In genomic region chr11:15073361-15074205, GRCh38 we compare ENCODE assay signal across 8 cellular contexts.
A peak's percentile ranks its signal among the peaks of the same experiment; 100 is the strongest.
DNase-seq lines count a peak whose midpoint lies in the region; ATAC-seq and TF ChIP-seq lines count a peak whose summit lies in the region.

A gene with protein sequence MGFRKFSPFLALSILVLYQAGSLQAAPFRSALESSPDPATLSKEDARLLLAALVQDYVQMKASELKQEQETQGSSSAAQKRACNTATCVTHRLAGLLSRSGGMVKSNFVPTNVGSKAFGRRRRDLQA (plus strand): TSS chr11:15073593. CDS start chr11:15074719, 1,126 bp downstream.

- peak within 1 kb of the TSS; percentile 88 for H3K4me3 Mint-ChIP-seq in activated naive CD8-positive, alpha-beta T cell

- peak within 1 kb of the TSS; percentile 67 for H3K4me3 ChIP-seq in iPS-11a (ENCODE audit: low read depth, low read length)

- ATAC-seq in GM19023 (IDR thresholded peaks at IDR 0.05; ENCODE audit: unreplicated experiment): no peak

- H3K9me3 Mint-ChIP-seq in activated naive CD8-positive, alpha-beta T cell (ENCODE audit: low read depth): peaks cover 3% of the 10 kb centered on the region

- H3K27me3 Mint-ChIP-seq in activated naive CD8-positive, alpha-beta T cell: peaks cover 9% of the 10 kb centered on the region

- H3K27ac Mint-ChIP-seq in activated naive CD8-positive, alpha-beta T cell: peak within 1 kb of the TSS; percentile 46

- peaks cover 19% of the 10 kb centered on the region for H3K4me1 Mint-ChIP-seq in activated naive CD8-positive, alpha-beta T cell (ENCODE audit: low read depth)

- no peaks in the 10 kb centered on the region for H3K36me3 Mint-ChIP-seq in activated naive CD8-positive, alpha-beta T cell

- DNase-seq in DMS153 (lab: John Stamatoyannopoulos, UW): peak; percentile 32
- peak; percentile 48 for DNase-seq in NCI-H2196 treated with DMSO at 0.1 percent for 48 hours (lab: John Stamatoyannopoulos, UW; ENCODE audit: unreplicated experiment)
- DNase-seq in stimulated activated CD4-positive, alpha-beta T cell treated with anti-CD3 and anti-CD28 coated beads, Interleukin-1b, Interleukin-23, amount 100 ng/mL, for 48 hours: peak; percentile 37
- no peak for DNase-seq in activated gamma-delta T cell (lab: John Stamatoyannopoulos, UW)
- DNase-seq in GM20000 (ENCODE audit: low spot score): no peak

- no peak for TF ChIP-seq CTCF in GM20000 (IDR thresholded peaks at IDR 0.05; ENCODE audit: extremely low read depth, missing control alignments)

Comparison
In these comparisons a context has a peak if more than half of its experiments do, and no peak if none do; other contexts are left out.
1. DNase-seq: peak in DMS153 (single experiment), NCI-H2196 treated with DMSO at 0.1 percent for 48 hours (single experiment) and stimulated activated CD4-positive, alpha-beta T cell treated with anti-CD3 and anti-CD28 coated beads, Interleukin-1b, Interleukin-23, amount 100 ng/mL, for 48 hours (single experiment); none in activated gamma-delta T cell (single experiment) and GM20000 (single experiment).